ENCODE assay signal across 19 cellular contexts in genomic region chr16:77435240-77435819, GRCh38. TPM values are rescaled to one million over a fixed set of nuclear protein-coding genes. Genes with fewer than 3 reads are reported as not detected.
DNase-seq lines count a peak whose midpoint lies in the region; ATAC-seq and TF ChIP-seq lines count a peak whose summit lies in the region.
"Had no signal": no experiment of that assay in that cellular context is flagged by ENCODE, and none has a peak within 500 bp of the region (broad histone marks: within the 10 kb centered on the region; RNA-seq: fewer than 3 reads in every experiment).

No MANE protein-coding gene starts in this region.

- H3K4me3 ChIP-seq in dorsolateral prefrontal cortex (peak overlapping the region in 42 of 59 donors; percentile 9 to 70 (median 48)), suprapubic skin (peak overlapping the region; percentile 35)
- H3K4me3 ChIP-seq: right lobe of liver had no signal

- no peak for TF ChIP-seq POLR2A in suprapubic skin (IDR thresholded peaks at IDR 0.05)

- no peak for TF ChIP-seq EP300 in suprapubic skin (IDR thresholded peaks at IDR 0.05)

- TF ChIP-seq CTCF in dorsolateral prefrontal cortex (IDR thresholded peaks at IDR 0.05 in 54 of 56, conservative IDR thresholded peaks at IDR 0.05 in 2 of 56; ENCODE audit: low read depth in 1 of 56, partially characterized antibody in 56 of 56) (no peak), suprapubic skin (IDR thresholded peaks at IDR 0.05) (no peak)

- intact Hi-C loops in dorsolateral prefrontal cortex (cut with DNase I) = loop anchor here in 1 of 2 donors (5.0 kb wide), 2 partner anchors 147 to 198 kb away; no protein-coding TSS in a partner anchor

- H3K27ac ChIP-seq in dorsolateral prefrontal cortex (peak overlapping the region in 10 of 59 donors; percentile 12 to 93 (median 40)), suprapubic skin (no peak overlapping the region)
- H3K27ac ChIP-seq: C4-2B, right lobe of liver, thyroid gland had no signal

- no peaks in the 10 kb centered on the region for H3K36me3 ChIP-seq in suprapubic skin
- H3K36me3 ChIP-seq: right lobe of liver, thyroid gland had no signal

- H3K27me3 ChIP-seq in dorsolateral prefrontal cortex = peaks cover 0 to 67% (median 44%) of the 10 kb centered on the region in 45 donors
- peaks cover 63% of the 10 kb centered on the region for H3K27me3 ChIP-seq in suprapubic skin
- H3K27me3 ChIP-seq: thyroid gland had no signal

- no peaks in the 10 kb centered on the region for H3K9me3 ChIP-seq in suprapubic skin
- H3K9me3 ChIP-seq: right lobe of liver, thyroid gland had no signal

- peaks cover 7% of the 10 kb centered on the region for H3K4me1 ChIP-seq in suprapubic skin
- H3K4me1 ChIP-seq: right lobe of liver had no signal

- ATAC-seq in GM21528 (IDR thresholded peaks at IDR 0.05; ENCODE audit: low FRiP score, unreplicated experiment) = no peak
- ATAC-seq: natural killer cell treated with Interleukin-12 subunit alpha and Interleukin-12 subunit beta and Interleukin-15 and Interleukin-18, amount 100 ng/mL, for 72 hours; right lobe of liver had no signal

- DNase-seq in NCI-H345 (lab: John Stamatoyannopoulos, UW) (peak; percentile 34), NCI-H345 treated with DMSO at 0.1 percent for 48 hours (lab: John Stamatoyannopoulos, UW; ENCODE audit: unreplicated experiment) (no peak), dorsolateral prefrontal cortex (peak in 1 of 10 donors; percentile 58), left kidney (ENCODE audit: low read depth, low spot score) (peak; percentile 46), suprapubic skin (ENCODE audit: low spot score in 2 of 2) (no peak), NCI-H1436 (lab: John Stamatoyannopoulos, UW) (no peak), HPDE6-E6E7 (ENCODE audit: extremely low spot score) (no peak)
- DNase-seq: activated gamma-delta T cell treated with Interleukin-2 at 50 U/mL for 16 hours, DND-41, mammary epithelial cell, right lobe of liver, RPMI8226, T-helper 1 cell, thyroid gland had no signal

- 13% methylated on average over 23 of the region's 23 CpGs for WGBS in suprapubic skin

RNA-seq across cellular contexts. Expression of gene ADAMTS18, which starts 0.5 kb away (rescaled TPM):
- 10 to 100 TPM in 20 of 120 experiments, 1 to 10 TPM in 59, under 1 TPM in 27, not detected in 14; 0.09 to 50.7 (median 3.7) TPM for total RNA-seq in dorsolateral prefrontal cortex
- total RNA-seq in suprapubic skin = under 1 TPM in 3 of 4 donors, not detected in 1; 0.10 to 0.42 (median 0.16) TPM
- total RNA-seq: A172; natural killer cell treated with Interleukin-12 subunit alpha and Interleukin-12 subunit beta and Interleukin-15 and Interleukin-18, amount 100 ng/mL, for 72 hours; NCI-H460; right lobe of liver had no signal

Comparison
In these comparisons a context has a peak if more than half of its experiments do, and no peak if none do; other contexts are left out.
1. DNase-seq: peak in NCI-H345 (single experiment) and left kidney (single experiment); none in NCI-H345 treated with DMSO at 0.1 percent for 48 hours (single experiment), suprapubic skin (0 of 2), NCI-H1436 (single experiment) and HPDE6-E6E7 (single experiment).